2 cellular contexts compared by ENCODE assay signal in genomic region chr3:52671676-52672075, GRCh38.
TF ChIP-seq lines count a peak whose summit lies in the region.

No MANE protein-coding gene starts in this region.

TF ChIP-seq in SK-N-SH, 30 proteins besides CTCF, POLR2A, EP300 and RAD21:
- TF ChIP-seq FOSL2 (IDR thresholded peaks at IDR 0.05; ENCODE audit: borderline replicate concordance, low read depth) (no peak), FOXM1 (IDR thresholded peaks at IDR 0.05; ENCODE audit: low read depth) (no peak), REST (IDR thresholded peaks at IDR 0.05; ENCODE audit: low read depth, low read length) (no peak), MAX (IDR thresholded peaks at IDR 0.05; ENCODE audit: low read depth) (no peak), SIN3A (IDR thresholded peaks at IDR 0.05; ENCODE audit: borderline replicate concordance, low read depth, low read length) (no peak), YY1 (IDR thresholded peaks at IDR 0.05; ENCODE audit: low read depth) (no peak), NRF1 (IDR thresholded peaks at IDR 0.05; ENCODE audit: low read depth, low read length) (no peak), TAF1 (IDR thresholded peaks at IDR 0.05; ENCODE audit: borderline replicate concordance, low read depth, low read length) (no peak), MXI1 (IDR thresholded peaks at IDR 0.05; ENCODE audit: low read depth, low read length) (no peak), RCOR1 (IDR thresholded peaks at IDR 0.05; ENCODE audit: low read length) (no peak), ZBTB33 (IDR thresholded peaks at IDR 0.05; ENCODE audit: borderline replicate concordance, low read depth) (no peak), SMC3 (IDR thresholded peaks at IDR 0.05; ENCODE audit: low read depth, low read length) (no peak), FOXJ3 (CRISPR knock-in tag; IDR thresholded peaks at IDR 0.05) (no peak)

TF ChIP-seq in SK-N-SH treated with all-trans-retinoic acid at 6 μM for 48 hours, 23 proteins besides CTCF, POLR2A, EP300 and RAD21:
- no peak for TF ChIP-seq CREB5 (CRISPR knock-in tag; IDR thresholded peaks at IDR 0.05; ENCODE audit: low read depth)
- TF ChIP-seq TSHZ2 (CRISPR knock-in tag; IDR thresholded peaks at IDR 0.05): no peak
- no peak for TF ChIP-seq ZNF8 (CRISPR knock-in tag; IDR thresholded peaks at IDR 0.05)
- TF ChIP-seq GLIS3 (CRISPR knock-in tag; IDR thresholded peaks at IDR 0.05): no peak
